In the genomic region with DNA sequence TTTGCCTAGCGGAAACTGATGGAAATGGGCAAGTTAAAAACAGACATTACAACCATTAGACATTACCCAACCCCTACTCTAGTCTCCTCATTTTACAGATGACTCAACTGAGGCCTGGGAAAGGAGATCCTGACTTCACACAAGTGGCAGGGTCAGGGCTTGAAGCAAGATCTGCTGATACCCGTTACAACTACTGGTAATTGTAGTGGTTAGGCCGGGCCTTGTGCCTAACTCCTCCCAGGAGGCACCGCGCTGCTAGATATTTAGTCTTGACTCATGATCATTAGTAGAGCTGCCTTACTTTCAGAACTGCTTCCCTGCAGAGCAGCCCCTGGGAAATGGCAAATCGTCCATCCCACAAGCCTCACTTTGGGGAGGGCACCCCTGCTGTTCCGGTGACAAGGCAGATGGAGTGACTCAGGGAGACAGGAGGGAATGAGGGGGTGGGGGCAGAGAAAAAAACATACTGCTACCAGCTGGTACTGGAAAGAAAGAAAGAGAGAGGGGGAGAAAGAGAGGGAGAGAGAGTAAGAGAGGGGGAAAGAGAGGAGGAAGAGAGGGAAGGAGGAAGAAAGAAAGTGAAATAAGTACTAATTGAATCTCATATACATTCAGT, we compare ENCODE assay signal across 8 cellular contexts. TPM values are rescaled to one million over a fixed set of nuclear protein-coding genes. Genes with fewer than 3 reads are reported as not detected.
A peak's percentile ranks its signal among the peaks of the same experiment; 100 is the strongest.
DNase-seq lines count a peak whose midpoint lies in the region; ATAC-seq and TF ChIP-seq lines count a peak whose summit lies in the region.

No MANE protein-coding gene starts in this region.

- H3K27me3 Mint-ChIP-seq in glutamatergic neuron (ENCODE audit: unreplicated experiment) = peaks cover 11% of the 10 kb centered on the region

- ATAC-seq in GM21447 (IDR thresholded peaks at IDR 0.05; ENCODE audit: unreplicated experiment) (peak; percentile 34), HG02852 (IDR thresholded peaks at IDR 0.05; ENCODE audit: unreplicated experiment) (no peak), GM18868 (IDR thresholded peaks at IDR 0.05; ENCODE audit: unreplicated experiment) (no peak)

- H3K27ac Mint-ChIP-seq in glutamatergic neuron (ENCODE audit: unreplicated experiment) = peak overlapping the region; percentile 81

- WGBS in spleen, 5 donors = 21 to 48% (median 34%) methylated on average over 7 of the region's 7 CpGs

- H3K27me3 ChIP-seq in BE2C (no peaks in the 10 kb centered on the region), spleen (replicated peaks in 1 of 7) (no peaks in the 10 kb centered on the region)

- H3K4me3 ChIP-seq in BE2C (ENCODE audit: low read depth, low read length) = no peak overlapping the region
- H3K4me3 ChIP-seq in spleen = peak overlapping the region in 1 of 8 donors; percentile 82

- H3K4me1 Mint-ChIP-seq in glutamatergic neuron (ENCODE audit: low read depth, unreplicated experiment) = peaks cover 3% of the 10 kb centered on the region

- intact Hi-C loops in spleen (cut with DNase I; ENCODE audit: low total_unique reads) = no loop called here

- TF ChIP-seq CTCF in BE2C (IDR thresholded peaks at IDR 0.05; ENCODE audit: low read depth, low read length) (no peak), glutamatergic neuron (IDR thresholded peaks at IDR 0.05; ENCODE audit: partially characterized antibody, unreplicated experiment) (no peak), spleen (IDR thresholded peaks at IDR 0.05 in 8 of 11, conservative IDR thresholded peaks at IDR 0.05 in 3 of 11) (no peak)

- H3K9me3 ChIP-seq in BE2C (no peaks in the 10 kb centered on the region), spleen (no peaks in the 10 kb centered on the region)

- H3K36me3 Mint-ChIP-seq in glutamatergic neuron (ENCODE audit: unreplicated experiment) = no peaks in the 10 kb centered on the region

- peaks cover 19% of the 10 kb centered on the region for H3K9me3 Mint-ChIP-seq in glutamatergic neuron (ENCODE audit: unreplicated experiment)

- H3K27ac ChIP-seq in spleen = peak overlapping the region in 7 of 8 donors; percentile 86 to 95 (median 91)

- no peak for TF ChIP-seq POLR2A in spleen (IDR thresholded peaks at IDR 0.05)

- no peaks in the 10 kb centered on the region for H3K36me3 ChIP-seq in BE2C
- H3K36me3 ChIP-seq in spleen = peaks cover 0 to 11% (median 0%) of the 10 kb centered on the region in 6 donors

- H3K4me1 ChIP-seq in BE2C (peaks cover 5% of the 10 kb centered on the region; the same call in 1 of the 2 replicates), spleen (peaks cover 6 to 65% (median 29%) of the 10 kb centered on the region in 6 donors)

- peak overlapping the region; percentile 81 for H3K4me3 Mint-ChIP-seq in glutamatergic neuron (ENCODE audit: unreplicated experiment)

- DNase-seq in BE2C (peak; percentile 43), NOMO-1 treated with dmso at 0.1 percent for 144 hours (lab: John Stamatoyannopoulos, UW; ENCODE audit: unreplicated experiment) (peak; percentile 43), activated T-helper 1 cell treated with Interleukin-2 at 50 U/mL for 16 hours (ENCODE audit: low read depth) (peak; percentile 9), glutamatergic neuron (peak; percentile 43), spleen (peak; percentile 77)

RNA-seq across cellular contexts. Expression of gene ARHGEF6, which starts 12.2 kb away (rescaled TPM):
- polyA plus RNA-seq in BE2C (2012; ENCODE audit: insufficient read depth, insufficient read length, low read depth) = 3.0 TPM
- 59.5 TPM for total RNA-seq in glutamatergic neuron (ENCODE audit: unreplicated experiment)
- total RNA-seq in spleen = 10 to 100 TPM; 48.2 to 70.1 (median 63.7) TPM
- polyA plus RNA-seq in spleen = 10 to 100 TPM; 13.1 to 17.7 (median 16.4) TPM

Comparison
In these comparisons a context has a peak if more than half of its experiments do, and no peak if none do; other contexts are left out.
1. DNase-seq: peak in every context shown above with its lines; median percentile 77 in spleen; 43 in BE2C; 43 in NOMO-1 treated with dmso at 0.1 percent for 144 hours; 43 in glutamatergic neuron; 9 in activated T-helper 1 cell treated with Interleukin-2 at 50 U/mL for 16 hours.